ENCODE assay signal across 16 cellular contexts in genomic region chr12:93438266-93439050, GRCh38. TPM values are rescaled to one million over a fixed set of nuclear protein-coding genes. Genes with fewer than 3 reads are reported as not detected.
DNase-seq lines count a peak whose midpoint lies in the region; ATAC-seq, FAIRE-seq and TF ChIP-seq lines count a peak whose summit lies in the region.
"Had no signal": no experiment of that assay in that cellular context is flagged by ENCODE, and none has a peak within 500 bp of the region (broad histone marks: within the 10 kb centered on the region; RNA-seq: fewer than 3 reads in every experiment).

No MANE protein-coding gene starts in this region.

- 78% methylated on average over 3 of the region's 3 CpGs for WGBS in HepG2 (ENCODE audit: low lambda C conversion rate)
- 49% methylated on average over 3 of the region's 3 CpGs for WGBS in right lobe of liver (ENCODE audit: insufficient coverage, low coverage, low lambda C conversion rate, missing lambda C conversion rate)

- peaks cover 68% of the 10 kb centered on the region for H3K4me1 ChIP-seq in HepG2 (ENCODE audit: insufficient read depth, low read length)
- H3K4me1 ChIP-seq in right lobe of liver, result peaks cover 0 to 13% (median 6%) of the 10 kb centered on the region in 4 donors

- POLR2A ChIA-PET in HepG2 (lab: Yijun Ruan, JAX), result interaction anchor here (1.6 kb wide), 1 partner anchor 126 kb away, joined by 3 read pairs; no protein-coding TSS in a partner anchor

- H3K9me3 ChIP-seq in HepG2 (ENCODE audit: low read length) (no peaks in the 10 kb centered on the region), right lobe of liver (no peaks in the 10 kb centered on the region), SU-DHL-6 (ENCODE audit: insufficient read depth, low read length) (no peaks in the 10 kb centered on the region)

- no peaks in the 10 kb centered on the region for H3K9me2 ChIP-seq in SU-DHL-6 (replicated peaks; ENCODE audit: insufficient read depth, low read length)

- H3K27me3 ChIP-seq in HepG2 (ENCODE audit: control insufficient read depth in 1 of 2, insufficient read depth in 2 of 2, low read length in 2 of 2) (no peaks in the 10 kb centered on the region; a peak in 1 of 5 replicates), right lobe of liver (no peaks in the 10 kb centered on the region), SU-DHL-6 (ENCODE audit: low read length) (no peaks in the 10 kb centered on the region)

- ATAC-seq in HepG2 (no peak), right lobe of liver (no peak)

- CTCF ChIA-PET in HepG2 (lab: Yijun Ruan, JAX; ENCODE audit: low intra/inter-chr PET ratio, low total read pairs), result no interaction called here

- no peak for TF ChIP-seq RAD21 in HepG2 (CRISPR knock-in tag; IDR thresholded peaks at IDR 0.05)

- BruUV-seq in HepG2 (replicated peaks; lab: Mats Ljungman, UMichigan), result no TSS peak

- peaks cover 63% of the 10 kb centered on the region for H4K20me1 ChIP-seq in HepG2 (ENCODE audit: insufficient read depth, low read length)
- peaks cover 57% of the 10 kb centered on the region for H4K20me1 ChIP-seq in SU-DHL-6 (ENCODE audit: low read depth, low read length)

- peak overlapping the region; percentile 90 for H3K4me2 ChIP-seq in HepG2 (ENCODE audit: low read depth, low read length)
- H3K4me2 ChIP-seq in SU-DHL-6 (ENCODE audit: low read depth, low read length, poor library complexity, severe bottlenecking), result peak overlapping the region; percentile 78

- H3K36me3 ChIP-seq in HepG2 (replicated peaks in 1 of 2; ENCODE audit: control insufficient read depth in 1 of 2, insufficient read depth in 2 of 2, low read length in 2 of 2), result peaks cover 0 to 1% of the 10 kb centered on the region in 2 experiments; a peak in 1 of 5 replicates
- H3K36me3 ChIP-seq in right lobe of liver, result no peaks in the 10 kb centered on the region
- no peaks in the 10 kb centered on the region for H3K36me3 ChIP-seq in SU-DHL-6 (ENCODE audit: low read length)

- H3K9ac ChIP-seq in HepG2 (ENCODE audit: insufficient read depth, low read depth, low read length) (no peak overlapping the region), SU-DHL-6 (ENCODE audit: low read length) (peak overlapping the region; percentile 98; the same call in 1 of the 2 replicates)

- no peak for DNase-seq in HepG2 (ENCODE audit: low spot score)
- DNase-seq in right lobe of liver, result no peak
- DNase-seq in foreskin melanocyte, result peak; percentile 32
- DNase-seq in HuH-7.5 (ENCODE audit: low spot score), result no peak
- no peak for DNase-seq in amniotic stem cell (lab: John Stamatoyannopoulos, UW)
- no peak for DNase-seq in stimulated activated CD4-positive, alpha-beta T cell treated with anti-CD3 and anti-CD28 coated beads, Interleukin-4, amount 100 ng/mL, for 1 hour
- DNase-seq in C1 segment of cervical spinal cord (lab: John Stamatoyannopoulos, UW), result no peak
- DNase-seq: AML-193; aorta; effector CD4-positive, alpha-beta T cell; glutamatergic neuron; NCI-H1417 treated with DMSO at 0.1 percent for 48 hours; NCI-H510A treated with DMSO at 0.1 percent for 48 hours; SIG-M5; stimulated activated CD4-positive, alpha-beta T cell treated with anti-CD3 and anti-CD28 coated beads, Interleukin-15, amount 100 ng/mL, for 24 hours had no signal

- peaks cover 9% of the 10 kb centered on the region; the same call in 1 of the 2 replicates for H3F3A ChIP-seq in SU-DHL-6 (ENCODE audit: insufficient read depth)

- no peak for TF ChIP-seq CTCF in HepG2 (CRISPR knock-in tag; IDR thresholded peaks at IDR 0.05)
- TF ChIP-seq CTCF in right lobe of liver (IDR thresholded peaks at IDR 0.05), result no peak
- no peak for TF ChIP-seq CTCF in SU-DHL-6 (IDR thresholded peaks at IDR 0.05; ENCODE audit: insufficient read depth, low read length, poor library complexity, severe bottlenecking)

- no peak for FAIRE-seq in HepG2 (lab: Jason Lieb, UNC)

- H3K79me2 ChIP-seq in HepG2 (ENCODE audit: insufficient read depth, low read length) (peaks cover 90% of the 10 kb centered on the region), SU-DHL-6 (ENCODE audit: insufficient read depth, low read length) (peaks cover 83% of the 10 kb centered on the region)

- TF ChIP-seq POLR2A in HepG2 (IDR thresholded peaks at IDR 0.05; ENCODE audit: insufficient read depth in 1 of 2, low read depth in 2 of 2, low read length in 2 of 2) (no peak), right lobe of liver (IDR thresholded peaks at IDR 0.05) (no peak)

- H3K27ac ChIP-seq in HepG2 (ENCODE audit: extremely low read length, insufficient read depth, low read length) (no peak overlapping the region), right lobe of liver (no peak overlapping the region), SU-DHL-6 (ENCODE audit: low read depth, low read length) (peak overlapping the region; percentile 4; the same call in 1 of the 2 replicates)

- in situ Hi-C loops in HepG2 (cut with HindIII; ENCODE audit: extremely low pct_ligation_motif_present, low pct_unique_long_range_greater_than_20kb), result no loop called here

- H3K4me3 ChIP-seq in HepG2 (replicated peaks in 1 of 3; ENCODE audit: insufficient read depth in 1 of 3, low read depth in 2 of 3, low read length in 3 of 3), result no peak overlapping the region
- H3K4me3 ChIP-seq in right lobe of liver, result no peak overlapping the region
- no peak overlapping the region for H3K4me3 ChIP-seq in SU-DHL-6 (ENCODE audit: insufficient read depth, low read length, poor library complexity, severe bottlenecking)

- no peak overlapping the region for H2AFZ ChIP-seq in HepG2 (ENCODE audit: low read length)
- H2AFZ ChIP-seq in SU-DHL-6 (ENCODE audit: low read depth, low read length, severe bottlenecking), result no peak overlapping the region

- no peak for TF ChIP-seq EP300 in HepG2 (IDR thresholded peaks at IDR 0.05; ENCODE audit: low read depth in 2 of 2, low read length in 2 of 2)
- no peak for TF ChIP-seq EP300 in HepG2 (CRISPR knock-in tag; IDR thresholded peaks at IDR 0.05; ENCODE audit: borderline replicate concordance)

- intact Hi-C loops in HepG2 (cut with micrococcal nuclease; ENCODE audit: unreplicated experiment) (no loop called here), right lobe of liver (cut with DNase I) (no loop called here)

TF ChIP-seq in HepG2, 621 proteins besides CTCF, POLR2A, EP300 and RAD21 (continues in another document):
- TF ChIP-seq PCBP1 (IDR thresholded peaks at IDR 0.05; ENCODE audit: borderline replicate concordance, low read depth, low read length), result no peak

RNA-seq across cellular contexts. Expression of gene UBE2N, which starts 3.3 kb away (rescaled TPM):
- total RNA-seq in HepG2 (2016; rRNA removed; fragmentation: Illumina TruSeq; extraction: Trizol) (197 and 317 TPM in 2 replicates), right lobe of liver (10 to 100 TPM; 22.0 to 36.2 (median 28.6) TPM)
- total RNA-seq in HepG2 (2016; cell fraction: cytosol; rRNA removed; fragmentation: Illumina TruSeq; extraction: Trizol; ENCODE audit: low read depth), result 43.5 and 43.9 TPM in 2 replicates
- 195 and 339 TPM in 2 replicates for total RNA-seq in HepG2 (2016; cell fraction: insoluble cytoplasmic fraction; rRNA removed; fragmentation: Illumina TruSeq; extraction: Trizol)
- total RNA-seq in HepG2 (2016; cell fraction: membrane; rRNA removed; fragmentation: Illumina TruSeq; extraction: Trizol), result 74.6 and 87.2 TPM in 2 replicates
- total RNA-seq in HepG2 (2016; cell fraction: nucleus; rRNA removed; fragmentation: Illumina TruSeq; extraction: Trizol), result 66.6 and 69.2 TPM in 2 replicates
- 179 and 188 TPM in 2 replicates for polyA plus RNA-seq in HepG2 (2011; rRNA removed)
- polyA plus RNA-seq in HepG2 (2011; cell fraction: cytosol; rRNA removed), result 71.4 and 85.0 TPM in 2 replicates
- 21.6 and 30.5 TPM in 2 replicates for polyA plus RNA-seq in HepG2 (2011; cell fraction: nucleus; rRNA removed)
- polyA plus RNA-seq in HepG2 (2012), result 160 and 165 TPM in 2 replicates
- polyA plus RNA-seq in HepG2 (2016; cell fraction: cytosol; fragmentation: Illumina TruSeq; extraction: Trizol; ENCODE audit: low read depth), result 41.1 and 43.9 TPM in 2 replicates
- polyA plus RNA-seq in HepG2 (2016; cell fraction: insoluble cytoplasmic fraction; fragmentation: Illumina TruSeq; extraction: Trizol; ENCODE audit: low read depth), result 331 and 351 TPM in 2 replicates
- 56.6 and 65.4 TPM in 2 replicates for polyA plus RNA-seq in HepG2 (2016; cell fraction: membrane; fragmentation: Illumina TruSeq; extraction: Trizol; ENCODE audit: low read depth)
- polyA plus RNA-seq in HepG2 (2016; cell fraction: nucleus; fragmentation: Illumina TruSeq; extraction: Trizol; ENCODE audit: insufficient read depth, low read depth), result 115 and 117 TPM in 2 replicates
- 45.7 and 70.5 TPM in 2 replicates for polyA minus RNA-seq in HepG2 (2011; rRNA and poly(A)+ RNA removed; ENCODE audit: low replicate concordance)
- 70.3 and 70.8 TPM in 2 replicates for polyA minus RNA-seq in HepG2 (2011; cell fraction: cytosol; rRNA and poly(A)+ RNA removed)
- polyA minus RNA-seq in HepG2 (2011; cell fraction: nucleus; rRNA and poly(A)+ RNA removed), result 23.6 and 30.6 TPM in 2 replicates

RNA-seq across cellular contexts. Expression of gene MRPL42, which starts 28.9 kb away (rescaled TPM):
- total RNA-seq in HepG2 (2016; rRNA removed; fragmentation: Illumina TruSeq; extraction: Trizol) (148 and 224 TPM in 2 replicates), right lobe of liver (10 to 100 TPM; 25.8 to 44.5 (median 32.1) TPM)
- total RNA-seq in HepG2 (2016; cell fraction: cytosol; rRNA removed; fragmentation: Illumina TruSeq; extraction: Trizol; ENCODE audit: low read depth), result 63.1 and 69.4 TPM in 2 replicates
- total RNA-seq in HepG2 (2016; cell fraction: insoluble cytoplasmic fraction; rRNA removed; fragmentation: Illumina TruSeq; extraction: Trizol), result 148 and 233 TPM in 2 replicates
- total RNA-seq in HepG2 (2016; cell fraction: membrane; rRNA removed; fragmentation: Illumina TruSeq; extraction: Trizol), result 119 and 120 TPM in 2 replicates
- 72.3 and 83.9 TPM in 2 replicates for total RNA-seq in HepG2 (2016; cell fraction: nucleus; rRNA removed; fragmentation: Illumina TruSeq; extraction: Trizol)
- 75.4 and 93.3 TPM in 2 replicates for polyA plus RNA-seq in HepG2 (2011; rRNA removed)
- 44.4 and 77.9 TPM in 2 replicates for polyA plus RNA-seq in HepG2 (2011; cell fraction: cytosol; rRNA removed)
- 21.4 and 32.1 TPM in 2 replicates for polyA plus RNA-seq in HepG2 (2011; cell fraction: nucleus; rRNA removed)
- 77.4 and 156 TPM in 2 replicates for polyA plus RNA-seq in HepG2 (2012)
- polyA plus RNA-seq in HepG2 (2016; cell fraction: cytosol; fragmentation: Illumina TruSeq; extraction: Trizol; ENCODE audit: low read depth), result 62.5 and 71.1 TPM in 2 replicates
- polyA plus RNA-seq in HepG2 (2016; cell fraction: insoluble cytoplasmic fraction; fragmentation: Illumina TruSeq; extraction: Trizol; ENCODE audit: low read depth), result 198 and 212 TPM in 2 replicates
- 87.3 and 92.4 TPM in 2 replicates for polyA plus RNA-seq in HepG2 (2016; cell fraction: membrane; fragmentation: Illumina TruSeq; extraction: Trizol; ENCODE audit: low read depth)
- polyA plus RNA-seq in HepG2 (2016; cell fraction: nucleus; fragmentation: Illumina TruSeq; extraction: Trizol; ENCODE audit: insufficient read depth, low read depth), result 78.8 and 79.9 TPM in 2 replicates
- polyA minus RNA-seq in HepG2 (2011; rRNA and poly(A)+ RNA removed; ENCODE audit: low replicate concordance), result 23.0 and 26.1 TPM in 2 replicates
- polyA minus RNA-seq in HepG2 (2011; cell fraction: cytosol; rRNA and poly(A)+ RNA removed), result 48.1 and 52.1 TPM in 2 replicates
- polyA minus RNA-seq in HepG2 (2011; cell fraction: nucleus; rRNA and poly(A)+ RNA removed), result 61.4 and 110 TPM in 2 replicates
